Comparison of ENCODE assay signal across 8 cellular contexts in genomic region chr3:129674798-129675123, GRCh38.
DNase-seq lines count a peak whose midpoint lies in the region; ATAC-seq and TF ChIP-seq lines count a peak whose summit lies in the region.
"Not testable (repeated sequence)": the region's sequence is repeated elsewhere in the genome, so short reads cannot be mapped to it uniquely, and the experiment has no call there.

No MANE protein-coding gene starts in this region.

- H3K27me3 Mint-ChIP-seq in memory B cell, type B pancreatic cell: not testable (repeated sequence)

- not testable (repeated sequence) for BruUV-seq in PC-3 (replicated peaks; lab: Mats Ljungman, UMichigan); mammary epithelial cell (replicated peaks; lab: Mats Ljungman, UMichigan)

- H3K4me3 Mint-ChIP-seq in memory B cell, type B pancreatic cell: not testable (repeated sequence)

- H4K20me1 ChIP-seq in PC-3 (ENCODE audit: low read length); mammary epithelial cell (ENCODE audit: insufficient read depth, low read length): not testable (repeated sequence)

- not testable (repeated sequence) for TF ChIP-seq POLR2A in gastrocnemius medialis (IDR thresholded peaks at IDR 0.05)

- peak overlapping the region; percentile 28; the same call in 1 of the 2 replicates for H3K27ac ChIP-seq in C4-2B
- 0 out of 2 replicates have a peak overlapping the region, but pooled peaks have one; percentile 54 for H3K27ac ChIP-seq in PC-3 (ENCODE audit: low read length)
- H3K27ac ChIP-seq in mammary epithelial cell (ENCODE audit: insufficient read depth, low read depth, low read length): peak overlapping the region; percentile 21
- peak overlapping the region; percentile 77 for H3K27ac ChIP-seq in foreskin keratinocyte
- peak overlapping the region; percentile 23 to 68 (median 47) for H3K27ac ChIP-seq in gastrocnemius medialis

- H3K27me3 ChIP-seq in PC-3 (ENCODE audit: low read length); mammary epithelial cell (ENCODE audit: insufficient read depth, low read length); foreskin keratinocyte; gastrocnemius medialis: not testable (repeated sequence)

- H3K9ac ChIP-seq in PC-3 (ENCODE audit: low read length); mammary epithelial cell (ENCODE audit: insufficient read depth, low read length): not testable (repeated sequence)

- not testable (repeated sequence) for H3F3A ChIP-seq in PC-3 (ENCODE audit: low read length, unreplicated experiment)

- not testable (repeated sequence) for H3K9me3 Mint-ChIP-seq in memory B cell, type B pancreatic cell

- H3K4me1 ChIP-seq in PC-3 (ENCODE audit: insufficient read depth, low read length) (peaks cover 12% of the 10 kb centered on the region), foreskin keratinocyte (peaks cover 14% of the 10 kb centered on the region), gastrocnemius medialis (peaks cover 39 to 70% of the 10 kb centered on the region in 2 donors)
- not testable (repeated sequence) for H3K4me1 ChIP-seq in mammary epithelial cell (ENCODE audit: insufficient read depth, low read length)

- in situ Hi-C loops in mammary epithelial cell (cut with MboI; ENCODE audit: low sequenced_read_pairs in 2 of 2); gastrocnemius medialis (cut with MboI; ENCODE audit: low sequenced_read_pairs in 4 of 4): not testable (repeated sequence)

- H3K4me2 ChIP-seq in PC-3 (ENCODE audit: low read length): peak overlapping the region; percentile 38; the same call in 1 of the 2 replicates
- H3K4me2 ChIP-seq in mammary epithelial cell (ENCODE audit: insufficient read depth, low read depth, low read length): not testable (repeated sequence)

- not testable (repeated sequence) for ATAC-seq in PC-3; foreskin keratinocyte; memory B cell (ENCODE audit: low read depth); gastrocnemius medialis
- ATAC-seq in left lobe of liver: peak; percentile 47

- H2AFZ ChIP-seq in PC-3 (ENCODE audit: low read length); mammary epithelial cell (ENCODE audit: low read depth, low read length): not testable (repeated sequence)

- H3K36me3 ChIP-seq in PC-3 (ENCODE audit: low read depth, low read length): not testable (repeated sequence)
- peaks cover 10% of the 10 kb centered on the region for H3K36me3 ChIP-seq in mammary epithelial cell (ENCODE audit: insufficient read depth, low read length)
- peaks cover 0 to 13% of the 10 kb centered on the region in 2 donors for H3K36me3 ChIP-seq in gastrocnemius medialis

- not testable (repeated sequence) for H3K4me3 ChIP-seq in PC-3 (ENCODE audit: low read length); mammary epithelial cell (replicated peaks in 1 of 3; ENCODE audit: insufficient read depth in 1 of 3, low read depth in 2 of 3, low read length in 3 of 3); gastrocnemius medialis

- H3K9me3 ChIP-seq in PC-3 (ENCODE audit: low read length); mammary epithelial cell (replicated peaks; ENCODE audit: insufficient read depth, low read length); gastrocnemius medialis: not testable (repeated sequence)

- H3K79me2 ChIP-seq in PC-3 (ENCODE audit: low read length) (peaks cover 17% of the 10 kb centered on the region), mammary epithelial cell (ENCODE audit: insufficient read depth, low read length) (peaks cover 87% of the 10 kb centered on the region)

- dilution Hi-C loops in mammary epithelial cell (cut with HindIII; ENCODE audit: low sequenced_read_pairs): not testable (repeated sequence)

- 94% methylated on average over 9 of the region's 9 CpGs for WGBS in mammary epithelial cell (ENCODE audit: low coverage, missing lambda C conversion rate)

- CTCF ChIA-PET in PC-3 (lab: Charles Lee); mammary epithelial cell (lab: Charles Lee; ENCODE audit: low non-redundant PET): not testable (repeated sequence)

- not testable (repeated sequence) for H3K9me2 ChIP-seq in PC-3 (replicated peaks; ENCODE audit: low read length)

- intact Hi-C loops in PC-3 (cut with micrococcal nuclease); mammary epithelial cell (cut with micrococcal nuclease); gastrocnemius medialis (cut with DNase I; ENCODE audit: low total_unique reads): not testable (repeated sequence)

- H3K27ac Mint-ChIP-seq in memory B cell: peak overlapping the region; percentile 1
- peak overlapping the region; percentile 71 for H3K27ac Mint-ChIP-seq in type B pancreatic cell

- H3K36me3 Mint-ChIP-seq in memory B cell (peaks cover 13% of the 10 kb centered on the region), type B pancreatic cell (peaks cover 15% of the 10 kb centered on the region)

- DNase-seq in PC-3; mammary epithelial cell; foreskin keratinocyte; left lobe of liver (ENCODE audit: low spot score); memory B cell (ENCODE audit: low spot score in 2 of 2); gastrocnemius medialis; type B pancreatic cell (ENCODE audit: extremely low spot score, unreplicated experiment): not testable (repeated sequence)

- not testable (repeated sequence) for TF ChIP-seq CTCF in C4-2B (conservative IDR thresholded peaks at IDR 0.05); PC-3 (conservative IDR thresholded peaks at IDR 0.05; ENCODE audit: low read depth, low read length); mammary epithelial cell (conservative IDR thresholded peaks at IDR 0.05 in 1 of 2, IDR thresholded peaks at IDR 0.05 in 1 of 2; ENCODE audit: extremely low read depth in 1 of 2, insufficient read depth in 1 of 2, low read depth in 1 of 2, low read length in 2 of 2); foreskin keratinocyte (conservative IDR thresholded peaks at IDR 0.05); gastrocnemius medialis (IDR thresholded peaks at IDR 0.05 in 4 of 5, conservative IDR thresholded peaks at IDR 0.05 in 1 of 5); type B pancreatic cell (conservative IDR thresholded peaks at IDR 0.05)

- POLR2A ChIA-PET in PC-3 (lab: Charles Lee; ENCODE audit: unreplicated experiment): not testable (repeated sequence)

- peaks cover 12% of the 10 kb centered on the region for H3K4me1 Mint-ChIP-seq in memory B cell
- not testable (repeated sequence) for H3K4me1 Mint-ChIP-seq in type B pancreatic cell (ENCODE audit: unreplicated experiment)

Comparison
In these comparisons a context has a peak if more than half of its experiments do, and no peak if none do; other contexts are left out.
1. H3K27ac ChIP-seq: peak in every context shown above with its lines; median percentile 77 in foreskin keratinocyte; 54 in PC-3; 47 in gastrocnemius medialis; 28 in C4-2B; 21 in mammary epithelial cell.